8 cellular contexts compared by ENCODE assay signal in genomic region chr7:16801111-16801542, GRCh38. TPM values are rescaled to one million over a fixed set of nuclear protein-coding genes. Genes with fewer than 3 reads are reported as not detected.
DNase-seq lines count a peak whose midpoint lies in the region; ATAC-seq and TF ChIP-seq lines count a peak whose summit lies in the region.

No MANE protein-coding gene starts in this region.

- in situ Hi-C loops in GM13977 (cut with MboI; ENCODE audit: low pct_unique_long_range_greater_than_20kb, low sequenced_read_pairs, unreplicated experiment): no loop called here

- H3K4me3 Mint-ChIP-seq in central memory CD8-positive, alpha-beta T cell: no peak overlapping the region
- no peak overlapping the region for H3K4me3 Mint-ChIP-seq in activated CD4-positive, alpha-beta memory T cell treated with anti-CD3 and anti-CD28 coated beads, Interleukin-2, amount 10 ng/mL, durations not matched to agents 7 days and 5 days

- CTCF ChIA-PET in activated CD4-positive, alpha-beta memory T cell treated with anti-CD3 and anti-CD28 coated beads, Interleukin-2, amount 10 ng/mL, durations not matched to agents 7 days and 5 days (lab: Charles Lee): interaction anchor here (0.7 to 2.2 kb wide), 11 partner anchors 9 to 602 kb away, joined by 3 to 22 read pairs (median 3); partner anchors contain the start of gene TSPAN13

- no peaks in the 10 kb centered on the region for H3K27me3 Mint-ChIP-seq in central memory CD8-positive, alpha-beta T cell
- peaks cover 15% of the 10 kb centered on the region for H3K27me3 Mint-ChIP-seq in activated CD4-positive, alpha-beta memory T cell treated with anti-CD3 and anti-CD28 coated beads, Interleukin-2, amount 10 ng/mL, durations not matched to agents 7 days and 5 days

- TF ChIP-seq POLR2A in vagina (IDR thresholded peaks at IDR 0.05): no peak

- intact Hi-C loops in mucosa of descending colon (cut with DNase I, micrococcal nuclease): no loop called here
- intact Hi-C loops in vagina (cut with DNase I): no loop called here

- H3K4me3 ChIP-seq in mucosa of descending colon: no peak overlapping the region
- H3K4me3 ChIP-seq in vagina: no peak overlapping the region

- TF ChIP-seq CTCF in GM13977 (IDR thresholded peaks at IDR 0.05; ENCODE audit: extremely low read depth, insufficient read depth, missing control alignments) (peak; percentile 53), mucosa of descending colon (IDR thresholded peaks at IDR 0.05) (peak; percentile 6), vagina (IDR thresholded peaks at IDR 0.05) (peak in 1 of 3 experiments; percentile 24)

- no peaks in the 10 kb centered on the region for H3K4me1 Mint-ChIP-seq in central memory CD8-positive, alpha-beta T cell
- H3K4me1 Mint-ChIP-seq in activated CD4-positive, alpha-beta memory T cell treated with anti-CD3 and anti-CD28 coated beads, Interleukin-2, amount 10 ng/mL, durations not matched to agents 7 days and 5 days: no peaks in the 10 kb centered on the region

- H3K36me3 ChIP-seq in mucosa of descending colon (ENCODE audit: low read depth) (no peaks in the 10 kb centered on the region), vagina (no peaks in the 10 kb centered on the region)

- no peaks in the 10 kb centered on the region for H3K9me3 Mint-ChIP-seq in central memory CD8-positive, alpha-beta T cell
- no peaks in the 10 kb centered on the region for H3K9me3 Mint-ChIP-seq in activated CD4-positive, alpha-beta memory T cell treated with anti-CD3 and anti-CD28 coated beads, Interleukin-2, amount 10 ng/mL, durations not matched to agents 7 days and 5 days

- H3K27me3 ChIP-seq in vagina: no peaks in the 10 kb centered on the region

- DNase-seq in AG08395 (ENCODE audit: low spot score) (peak; percentile 75), GM13977 (ENCODE audit: low spot score) (peak; percentile 41), HS-27A (ENCODE audit: low read depth) (peak; percentile 31), NOMO-1 (lab: John Stamatoyannopoulos, UW; ENCODE audit: unreplicated experiment in 2 of 2) (peak; percentile 44 to 71), mucosa of descending colon (no peak), vagina (ENCODE audit: extremely low spot score in 2 of 2) (no peak)
- no peak for DNase-seq in central memory CD8-positive, alpha-beta T cell (ENCODE audit: low spot score in 2 of 2)
- no peak for DNase-seq in activated CD4-positive, alpha-beta memory T cell treated with anti-CD3 and anti-CD28 coated beads, Interleukin-2, amount 10 ng/mL, durations not matched to agents 7 days and 5 days

- ATAC-seq in central memory CD8-positive, alpha-beta T cell (replicated peaks; ENCODE audit: extremely low read depth, poor library complexity, severe bottlenecking): peak; percentile 24
- ATAC-seq in mucosa of descending colon: peak; percentile 52

- H3K27ac Mint-ChIP-seq in central memory CD8-positive, alpha-beta T cell (ENCODE audit: low read depth): no peak overlapping the region
- no peak overlapping the region for H3K27ac Mint-ChIP-seq in activated CD4-positive, alpha-beta memory T cell treated with anti-CD3 and anti-CD28 coated beads, Interleukin-2, amount 10 ng/mL, durations not matched to agents 7 days and 5 days

- no peaks in the 10 kb centered on the region for H3K36me3 Mint-ChIP-seq in central memory CD8-positive, alpha-beta T cell (ENCODE audit: insufficient read depth)
- H3K36me3 Mint-ChIP-seq in activated CD4-positive, alpha-beta memory T cell treated with anti-CD3 and anti-CD28 coated beads, Interleukin-2, amount 10 ng/mL, durations not matched to agents 7 days and 5 days (ENCODE audit: low read depth): no peaks in the 10 kb centered on the region

- H3K27ac ChIP-seq in vagina: no peak overlapping the region

- no peaks in the 10 kb centered on the region for H3K9me3 ChIP-seq in mucosa of descending colon
- H3K9me3 ChIP-seq in vagina: no peaks in the 10 kb centered on the region

- POLR2A ChIA-PET in activated CD4-positive, alpha-beta memory T cell treated with anti-CD3 and anti-CD28 coated beads, Interleukin-2, amount 10 ng/mL, durations not matched to agents 7 days and 5 days (lab: Charles Lee): no interaction called here

- H3K4me1 ChIP-seq in mucosa of descending colon (ENCODE audit: low read depth) (no peaks in the 10 kb centered on the region), vagina (no peaks in the 10 kb centered on the region)

RNA-seq across cellular contexts. Expression of gene AGR2, which starts 3.7 kb away (rescaled TPM):
- total RNA-seq in mucosa of descending colon (100 to 1,000 TPM; 191 to 861 (median 775) TPM), vagina (not detected)
- total RNA-seq in activated CD4-positive, alpha-beta memory T cell treated with anti-CD3 and anti-CD28 coated beads, Interleukin-2, amount 10 ng/mL, durations not matched to agents 7 days and 5 days: not detected

RNA-seq across cellular contexts. Expression of gene TSPAN13, which starts 47.6 kb away (rescaled TPM):
- total RNA-seq in mucosa of descending colon (10 to 100 TPM; 38.9 to 91.4 (median 90.8) TPM), vagina (13.8 TPM)
- under 1 TPM; 0.40 to 0.48 TPM for total RNA-seq in activated CD4-positive, alpha-beta memory T cell treated with anti-CD3 and anti-CD28 coated beads, Interleukin-2, amount 10 ng/mL, durations not matched to agents 7 days and 5 days

Comparison
In these comparisons a context has a peak if more than half of its experiments do, and no peak if none do; other contexts are left out.
1. DNase-seq: peak in AG08395 (single experiment), GM13977 (single experiment), HS-27A (single experiment) and NOMO-1 (2 of 2); none in central memory CD8-positive, alpha-beta T cell (0 of 2), mucosa of descending colon (0 of 3), activated CD4-positive, alpha-beta memory T cell treated with anti-CD3 and anti-CD28 coated beads, Interleukin-2, amount 10 ng/mL, durations not matched to agents 7 days and 5 days (single experiment) and vagina (0 of 2).
2. RNA of gene AGR2, which starts 3.7 kb away (total RNA-seq): 191 to 861 TPM in mucosa of descending colon; not detected in activated CD4-positive, alpha-beta memory T cell treated with anti-CD3 and anti-CD28 coated beads, Interleukin-2, amount 10 ng/mL, durations not matched to agents 7 days and 5 days and not detected in vagina (single experiment); every median in the first group is over 100 times any median in the second.